8 cellular contexts compared by ENCODE assay signal in genomic region chr16:20799599-20799998, GRCh38. TPM values are rescaled to one million over a fixed set of nuclear protein-coding genes. Genes with fewer than 3 reads are reported as not detected.
DNase-seq lines count a peak whose midpoint lies in the region; ATAC-seq, FAIRE-seq and TF ChIP-seq lines count a peak whose summit lies in the region.

No MANE protein-coding gene starts in this region.

- no peak overlapping the region for H3K27ac ChIP-seq in parathyroid adenoma

- H3K9me3 ChIP-seq in parathyroid adenoma (ENCODE audit: control insufficient read depth, low read length) (no peaks in the 10 kb centered on the region), mucosa of descending colon (no peaks in the 10 kb centered on the region)

- no peaks in the 10 kb centered on the region for H3K27me3 ChIP-seq in parathyroid adenoma (ENCODE audit: control insufficient read depth, insufficient read depth, low read length)

- no peak overlapping the region for H2AFZ ChIP-seq in parathyroid adenoma

- intact Hi-C loops in mucosa of descending colon (cut with DNase I, micrococcal nuclease), result no loop called here
- intact Hi-C loops in head of caudate nucleus (cut with DNase I), result no loop called here

- ATAC-seq in mucosa of descending colon, result no peak
- no peak for ATAC-seq in activated CD4-positive, CD25-positive, alpha-beta regulatory T cell treated with anti-CD3 and anti-CD28 coated beads, Interleukin-2, amount 50 U/mL, for 24 hours

- H3K4me3 ChIP-seq in parathyroid adenoma (ENCODE audit: low read depth, low read length), result no peak overlapping the region
- H3K4me3 ChIP-seq in mucosa of descending colon, result no peak overlapping the region

- H3K9ac ChIP-seq in parathyroid adenoma, result no peak overlapping the region

- TF ChIP-seq CTCF in parathyroid adenoma (IDR thresholded peaks at IDR 0.05), result peak; percentile 73
- no peak for TF ChIP-seq CTCF in mucosa of descending colon (IDR thresholded peaks at IDR 0.05)

- no peaks in the 10 kb centered on the region for H3K79me2 ChIP-seq in parathyroid adenoma

- FAIRE-seq in G401.6 (lab: Jason Lieb, UNC), result peak; percentile 97

- H3K4me1 ChIP-seq in parathyroid adenoma, result no peaks in the 10 kb centered on the region
- H3K4me1 ChIP-seq in mucosa of descending colon (ENCODE audit: low read depth), result no peaks in the 10 kb centered on the region

- no peaks in the 10 kb centered on the region for H3K36me3 ChIP-seq in parathyroid adenoma (ENCODE audit: control insufficient read depth, insufficient read depth, low read length)
- H3K36me3 ChIP-seq in mucosa of descending colon (ENCODE audit: low read depth), result no peaks in the 10 kb centered on the region

- H3K4me2 ChIP-seq in parathyroid adenoma (ENCODE audit: low read length), result no peak overlapping the region

- DNase-seq in NCI-H146 treated with DMSO at 0.1 percent for 48 hours (lab: John Stamatoyannopoulos, UW; ENCODE audit: unreplicated experiment), result peak; percentile 23
- peak; percentile 13 for DNase-seq in cerebellum (ENCODE audit: low spot score)
- no peak for DNase-seq in mucosa of descending colon
- DNase-seq in head of caudate nucleus, result no peak
- no peak for DNase-seq in HPDE6-E6E7 (ENCODE audit: extremely low spot score)

RNA-seq across cellular contexts. Expression of gene ERI2, which starts 6.7 kb away (rescaled TPM):
- total RNA-seq in cerebellum (27.4 TPM), mucosa of descending colon (10 to 100 TPM; 16.2 to 30.3 (median 30.2) TPM)

RNA-seq across cellular contexts. Expression of gene REXO5, which starts 6.7 kb away (rescaled TPM):
- 14.6 TPM for total RNA-seq in cerebellum
- total RNA-seq in mucosa of descending colon, result 1 to 10 TPM; 3.0 to 6.9 (median 4.1) TPM

RNA-seq across cellular contexts. Expression of gene ACSM3, which starts 35.8 kb away (rescaled TPM):
- 0.73 TPM for total RNA-seq in cerebellum
- 10 to 100 TPM; 27.0 to 45.1 (median 42.2) TPM for total RNA-seq in mucosa of descending colon

RNA-seq across cellular contexts. Expression of gene THUMPD1, which starts 58.0 kb away (rescaled TPM):
- total RNA-seq in cerebellum, result 57.9 TPM
- total RNA-seq in mucosa of descending colon, result 10 to 100 TPM; 30.8 to 52.8 (median 32.4) TPM

Comparison
In these comparisons a context has a peak if more than half of its experiments do, and no peak if none do; other contexts are left out.
1. DNase-seq: peak in NCI-H146 treated with DMSO at 0.1 percent for 48 hours (single experiment) and cerebellum (single experiment); none in mucosa of descending colon (0 of 3), head of caudate nucleus (0 of 42) and HPDE6-E6E7 (single experiment).
2. RNA of gene ACSM3, which starts 35.8 kb away (total RNA-seq): 27.0 to 45.1 TPM in mucosa of descending colon; 0.73 TPM in cerebellum (single experiment); every median in the first group is over 10 times any median in the second.